9 cellular contexts compared by ENCODE assay signal in the genomic region with DNA sequence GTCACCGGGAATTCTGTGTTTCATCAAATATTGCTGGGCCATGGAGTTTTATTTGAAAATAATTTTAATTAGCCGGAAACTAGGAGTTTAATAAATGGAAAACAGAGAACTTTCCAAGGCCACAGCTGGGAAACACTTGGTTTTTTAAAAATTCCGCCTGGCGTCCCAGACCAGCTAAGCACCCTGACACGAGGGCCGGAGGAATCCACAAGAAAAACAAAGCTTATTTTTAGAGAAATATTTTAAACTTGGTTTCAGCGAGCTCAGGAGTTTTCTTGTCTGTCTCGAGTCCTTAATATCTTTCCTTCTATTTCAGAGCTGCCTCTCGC. TPM values are rescaled to one million over a fixed set of nuclear protein-coding genes. Genes with fewer than 3 reads are reported as not detected.
DNase-seq lines count a peak whose midpoint lies in the region; TF ChIP-seq lines count a peak whose summit lies in the region.
"Had no signal": no experiment of that assay in that cellular context is flagged by ENCODE, and none has a peak within 500 bp of the region (broad histone marks: within the 10 kb centered on the region; RNA-seq: fewer than 3 reads in every experiment).

No MANE protein-coding gene starts in this region.

- H3K9me3 ChIP-seq in breast epithelium (no peaks in the 10 kb centered on the region), transverse colon (no peaks in the 10 kb centered on the region)

- peak overlapping the region in 2 of 3 donors; percentile 69 to 91 for H3K4me3 ChIP-seq in breast epithelium
- no peak overlapping the region for H3K4me3 ChIP-seq in mesendoderm (ENCODE audit: low read length)
- peak overlapping the region in 1 of 4 donors; percentile 35 for H3K4me3 ChIP-seq in transverse colon

- H4K8ac ChIP-seq in mesendoderm (ENCODE audit: low read depth, low read length), result peak overlapping the region; percentile 82

- peaks cover 0 to 30% of the 10 kb centered on the region in 2 donors for H3K4me1 ChIP-seq in breast epithelium
- peaks cover 15% of the 10 kb centered on the region for H3K4me1 ChIP-seq in mesendoderm (ENCODE audit: control insufficient read depth, low read depth, low read length)
- H3K4me1 ChIP-seq in transverse colon, result peaks cover 17 to 54% (median 47%) of the 10 kb centered on the region in 4 donors

- H3K4me2 ChIP-seq in mesendoderm (ENCODE audit: low read length), result peak overlapping the region; percentile 9

- H3K36me3 ChIP-seq in breast epithelium, result no peaks in the 10 kb centered on the region
- no peaks in the 10 kb centered on the region for H3K36me3 ChIP-seq in mesendoderm (ENCODE audit: control insufficient read depth, insufficient read depth, low read length)
- H3K36me3 ChIP-seq in transverse colon, result peaks cover 0 to 6% (median 0%) of the 10 kb centered on the region in 4 donors

- peak overlapping the region; percentile 97 for H3K27ac Mint-ChIP-seq in activated T-cell treated with anti-CD3 and anti-CD28 coated beads, Interleukin-2, amount 50 U/mL, for 24 hours

- H2BK15ac ChIP-seq in mesendoderm (replicated peaks; ENCODE audit: low read depth), result no peak overlapping the region

- no peaks in the 10 kb centered on the region for H3K9me3 Mint-ChIP-seq in activated T-cell treated with anti-CD3 and anti-CD28 coated beads, Interleukin-2, amount 50 U/mL, for 24 hours

- no peak for DNase-seq in activated T-cell treated with anti-CD3 and anti-CD28 coated beads, Interleukin-2, amount 50 U/mL, for 24 hours
- no peak for DNase-seq in activated T-cell treated with anti-CD3 and anti-CD28 coated beads, Interleukin-2, amount 50 U/mL, for 48 hours
- DNase-seq in breast epithelium (ENCODE audit: low spot score in 2 of 2) (no peak), mesendoderm (no peak), transverse colon (no peak), HuH-7 (ENCODE audit: low spot score) (no peak), DMS79 (lab: John Stamatoyannopoulos, UW) (no peak), inferior parietal cortex (ENCODE audit: extremely low spot score) (no peak)
- DNase-seq: GOT3 had no signal

- peak overlapping the region; percentile 73 for H3K9ac ChIP-seq in mesendoderm (ENCODE audit: low read length)

- H3K36me3 Mint-ChIP-seq in activated T-cell treated with anti-CD3 and anti-CD28 coated beads, Interleukin-2, amount 50 U/mL, for 24 hours (ENCODE audit: low read depth), result peaks cover 26% of the 10 kb centered on the region

- no peaks in the 10 kb centered on the region for H3K27me3 Mint-ChIP-seq in activated T-cell treated with anti-CD3 and anti-CD28 coated beads, Interleukin-2, amount 50 U/mL, for 24 hours

- H3K23ac ChIP-seq in mesendoderm (ENCODE audit: low read length), result no peak overlapping the region

- H3K27ac ChIP-seq in breast epithelium, result peak overlapping the region; percentile 90 to 99
- H3K27ac ChIP-seq in mesendoderm (ENCODE audit: low read depth, low read length), result peak overlapping the region; percentile 98
- H3K27ac ChIP-seq in transverse colon, result peak overlapping the region; percentile 96 to 100 (median 99)

- peaks cover 57% of the 10 kb centered on the region for H3K4me1 Mint-ChIP-seq in activated T-cell treated with anti-CD3 and anti-CD28 coated beads, Interleukin-2, amount 50 U/mL, for 24 hours (ENCODE audit: low read depth)

- no peaks in the 10 kb centered on the region for H3K79me1 ChIP-seq in mesendoderm (ENCODE audit: low read length)

- H3K56ac ChIP-seq in mesendoderm (ENCODE audit: low read length), result peak overlapping the region; percentile 91

- no peak overlapping the region for H3K4ac ChIP-seq in mesendoderm (ENCODE audit: low read depth, low read length)

- no peak overlapping the region for H4K5ac ChIP-seq in mesendoderm (ENCODE audit: low read length)

- intact Hi-C loops in breast epithelium (cut with DNase I; ENCODE audit: low total_unique reads) (loop anchor here (10.0 kb wide), 1 partner anchor 83 kb away; no protein-coding TSS in a partner anchor), transverse colon (cut with DNase I; ENCODE audit: low total_unique reads) (no loop called here)

- H3K4me3 Mint-ChIP-seq in activated T-cell treated with anti-CD3 and anti-CD28 coated beads, Interleukin-2, amount 50 U/mL, for 24 hours, result peak overlapping the region; percentile 95

- no CpG with 5 or more reads among the region's 9 CpGs for WGBS in mesendoderm (ENCODE audit: extremely low coverage, insufficient coverage, low lambda C conversion rate)
- WGBS in transverse colon (ENCODE audit: low coverage in 1 of 2), 2 donors, result 14 to 19% methylated on average over 7 to 9 of the region's 9 CpGs

- peaks cover 5% of the 10 kb centered on the region for H3K79me2 ChIP-seq in mesendoderm (ENCODE audit: control insufficient read depth, insufficient read depth, low read length)

- peak overlapping the region; percentile 56 for H2BK120ac ChIP-seq in mesendoderm (ENCODE audit: low read depth, low read length)

- H3K27me3 ChIP-seq in breast epithelium (no peaks in the 10 kb centered on the region), mesendoderm (ENCODE audit: insufficient read depth, low read length, poor library complexity) (no peaks in the 10 kb centered on the region), transverse colon (no peaks in the 10 kb centered on the region)

- H2BK5ac ChIP-seq in mesendoderm (ENCODE audit: low read length), result peak overlapping the region; percentile 98

- in situ Hi-C loops in transverse colon (cut with MboI; ENCODE audit: low pct_ligation_motif_present in 1 of 4, low pct_unique_long_range_greater_than_20kb in 1 of 4, low sequenced_read_pairs in 3 of 4), result loop anchor here in 2 of 4 donors (5.0 to 10.0 kb wide), 2 partner anchors 51 to 53 kb away; no protein-coding TSS in a partner anchor

- TF ChIP-seq CTCF in breast epithelium (IDR thresholded peaks at IDR 0.05) (peak in 1 of 3 donors; percentile 21), transverse colon (IDR thresholded peaks at IDR 0.05) (peak in 2 of 5 experiments; percentile 7 to 38)

- H2AK5ac ChIP-seq in mesendoderm (ENCODE audit: low read length), result no peak overlapping the region

- peak overlapping the region; percentile 91 for H3K18ac ChIP-seq in mesendoderm (ENCODE audit: low read length)

- TF ChIP-seq POLR2A in breast epithelium (IDR thresholded peaks at IDR 0.05) (no peak), transverse colon (IDR thresholded peaks at IDR 0.05) (no peak)

- TF ChIP-seq EP300 in transverse colon (IDR thresholded peaks at IDR 0.05; ENCODE audit: low read depth), result no peak

RNA-seq across cellular contexts. Expression of a gene that starts 8.2 kb away (rescaled TPM):
- total RNA-seq in breast epithelium (100 to 1,000 TPM; 111 to 155 (median 124) TPM), transverse colon (100 to 1,000 TPM; 114 to 305 (median 208) TPM)
- 71.1 TPM for polyA plus RNA-seq in mesendoderm (2013, experiment 1 of 2)
- 70.6 TPM for polyA plus RNA-seq in mesendoderm (2013, experiment 2 of 2)
